ENCODE assay signal across 24 cellular contexts in the genomic region with DNA sequence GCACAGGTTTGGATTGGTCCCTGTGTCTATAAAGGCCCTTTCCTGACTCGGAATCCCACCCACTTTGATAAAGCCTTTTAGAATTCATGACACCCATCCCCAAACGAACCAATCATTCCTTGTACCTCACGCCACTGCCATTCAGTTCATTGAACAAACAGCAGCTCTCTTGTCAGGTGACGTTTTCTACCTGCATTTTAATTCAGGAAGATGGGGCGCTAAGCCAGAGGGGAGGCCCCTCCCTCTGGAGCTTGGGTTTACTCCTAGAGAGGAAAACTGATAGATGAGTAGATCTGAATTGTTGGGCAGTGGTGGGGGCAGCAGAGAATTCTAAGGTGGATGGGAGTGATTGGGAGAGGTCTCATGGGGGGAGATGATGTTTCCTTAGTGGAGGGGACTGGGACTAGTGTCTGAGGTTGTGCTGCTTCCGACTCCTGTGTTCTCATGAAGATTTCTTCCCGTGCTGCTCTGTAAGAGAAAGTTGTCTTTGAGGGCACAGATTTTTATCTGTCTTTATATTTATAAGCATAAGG. TPM values are rescaled to one million over a fixed set of nuclear protein-coding genes. Genes with fewer than 3 reads are reported as not detected.
A peak's percentile ranks its signal among the peaks of the same experiment; 100 is the strongest.
DNase-seq lines count a peak whose midpoint lies in the region; ATAC-seq and TF ChIP-seq lines count a peak whose summit lies in the region.
"Had no signal": no experiment of that assay in that cellular context is flagged by ENCODE, and none has a peak within 500 bp of the region (broad histone marks: within the 10 kb centered on the region; RNA-seq: fewer than 3 reads in every experiment).

No MANE protein-coding gene starts in this region.

- H3K4me3 ChIP-seq in CD4-positive, CD25-positive, alpha-beta regulatory T cell (ENCODE audit: low read depth, low read length) = no peak overlapping the region
- H3K4me3 ChIP-seq in NB4 (ENCODE audit: low read depth, low read length) (no peak overlapping the region), endodermal cell (ENCODE audit: low read length) (no peak overlapping the region)
- H3K4me3 ChIP-seq: body of pancreas, esophagus squamous epithelium, gastrocnemius medialis, mucosa of descending colon, neural progenitor cell had no signal

- H3K4me3 Mint-ChIP-seq in T-helper 2 cell treated with Interferon-gamma antibody and Interleukin-4, amounts not matched to agents 5 μg/mL and 100 μg/mL, for 36 hours = no peak overlapping the region
- no peak overlapping the region for H3K4me3 Mint-ChIP-seq in CD4-positive, CD25-positive, alpha-beta regulatory T cell
- H3K4me3 Mint-ChIP-seq in endodermal cell = no peak overlapping the region
- H3K4me3 Mint-ChIP-seq: neural progenitor cell had no signal

- H3K9ac ChIP-seq in endodermal cell (ENCODE audit: extremely low read depth, low read length, poor library complexity, severe bottlenecking) = no peak overlapping the region
- H3K9ac ChIP-seq: KMS-11, neural progenitor cell had no signal

- H3K27ac Mint-ChIP-seq in T-helper 2 cell treated with Interferon-gamma antibody and Interleukin-4, amounts not matched to agents 5 μg/mL and 100 μg/mL, for 36 hours = peak overlapping the region; percentile 37
- peak overlapping the region; percentile 31 to 86 (median 74) for H3K27ac Mint-ChIP-seq in CD4-positive, CD25-positive, alpha-beta regulatory T cell
- H3K27ac Mint-ChIP-seq in endodermal cell = peak overlapping the region; percentile 16
- H3K27ac Mint-ChIP-seq: neural progenitor cell, progenitor cell of endocrine pancreas had no signal

- H3K27ac ChIP-seq in CD4-positive, CD25-positive, alpha-beta regulatory T cell (ENCODE audit: insufficient read depth, low read length, poor library complexity, severe bottlenecking) = no peak overlapping the region
- H3K27ac ChIP-seq in endodermal cell (ENCODE audit: low read depth, low read length) = no peak overlapping the region
- H3K27ac ChIP-seq: body of pancreas, esophagus squamous epithelium, gastrocnemius medialis, KMS-11, neural progenitor cell had no signal

- no peaks in the 10 kb centered on the region for H3K9me3 Mint-ChIP-seq in T-helper 2 cell treated with Interferon-gamma antibody and Interleukin-4, amounts not matched to agents 5 μg/mL and 100 μg/mL, for 36 hours
- H3K9me3 Mint-ChIP-seq in CD4-positive, CD25-positive, alpha-beta regulatory T cell = no peaks in the 10 kb centered on the region
- no peaks in the 10 kb centered on the region for H3K9me3 Mint-ChIP-seq in endodermal cell
- H3K9me3 Mint-ChIP-seq: neural progenitor cell had no signal

- no peaks in the 10 kb centered on the region for H3K27me3 Mint-ChIP-seq in T-helper 2 cell treated with Interferon-gamma antibody and Interleukin-4, amounts not matched to agents 5 μg/mL and 100 μg/mL, for 36 hours (ENCODE audit: low read depth)
- H3K27me3 Mint-ChIP-seq in CD4-positive, CD25-positive, alpha-beta regulatory T cell = no peaks in the 10 kb centered on the region
- no peaks in the 10 kb centered on the region for H3K27me3 Mint-ChIP-seq in endodermal cell (ENCODE audit: insufficient read depth)
- H3K27me3 Mint-ChIP-seq: progenitor cell of endocrine pancreas had no signal

- no peaks in the 10 kb centered on the region for H3K4me1 ChIP-seq in CD4-positive, CD25-positive, alpha-beta regulatory T cell (ENCODE audit: control insufficient read depth, insufficient read depth, low read length, poor library complexity, severe bottlenecking)
- H3K4me1 ChIP-seq in endodermal cell (ENCODE audit: control insufficient read depth, insufficient read depth, low read length) = no peaks in the 10 kb centered on the region
- H3K4me1 ChIP-seq: body of pancreas, gastrocnemius medialis, neural progenitor cell had no signal

- no peak for ATAC-seq in CD4-positive, CD25-positive, alpha-beta regulatory T cell (ENCODE audit: low read depth in 2 of 2)
- ATAC-seq in GM21786 (IDR thresholded peaks at IDR 0.05; ENCODE audit: unreplicated experiment) = no peak
- ATAC-seq: body of pancreas, gastrocnemius medialis, HCT116, mucosa of descending colon had no signal

- no peak for DNase-seq in T-helper 2 cell treated with Interferon-gamma antibody and Interleukin-4, amounts not matched to agents 5 μg/mL and 100 μg/mL, for 36 hours (ENCODE audit: low spot score)
- no peak for DNase-seq in T-helper 2 cell
- DNase-seq in CD4-positive, CD25-positive, alpha-beta regulatory T cell = no peak
- no peak for DNase-seq in NB4 (ENCODE audit: low read depth)
- no peak for DNase-seq in endodermal cell
- no peak for DNase-seq in stimulated activated CD8-positive, alpha-beta memory T cell treated with anti-CD3 and anti-CD28 coated beads, Interleukin-4, amount 100 ng/mL, for 48 hours
- DNase-seq in COLO829 (ENCODE audit: low spot score) = no peak
- DNase-seq: activated CD8-positive, alpha-beta memory T cell treated with anti-CD3 and anti-CD28 coated beads for 24 hours; BE2C; body of pancreas; effector memory CD4-positive, alpha-beta T cell; esophagus squamous epithelium; gastrocnemius medialis; hypothalamus; NCI-H1048; NCI-H2029 treated with DMSO at 0.1 percent for 48 hours had no signal

- 94 to 100% methylated on average over 4 to 7 of the region's 7 CpGs for WGBS in endodermal cell (ENCODE audit: insufficient coverage in 1 of 2, insufficient read length in 1 of 2), 2 experiments

- TF ChIP-seq POLR2A in NB4 (IDR thresholded peaks at IDR 0.05; ENCODE audit: extremely low read depth, insufficient read length) = peak; percentile 5

- TF ChIP-seq CTCF in NB4 (IDR thresholded peaks at IDR 0.05; ENCODE audit: low read depth, low read length) (no peak), endodermal cell (conservative IDR thresholded peaks at IDR 0.05) (no peak)

- no peaks in the 10 kb centered on the region for H3K36me3 ChIP-seq in CD4-positive, CD25-positive, alpha-beta regulatory T cell (ENCODE audit: control insufficient read depth, insufficient read depth, low read length)
- H3K36me3 ChIP-seq in endodermal cell (ENCODE audit: control insufficient read depth, insufficient read depth, low read length) = peaks cover 61% of the 10 kb centered on the region
- H3K36me3 ChIP-seq: gastrocnemius medialis had no signal

- H3K9me3 ChIP-seq in CD4-positive, CD25-positive, alpha-beta regulatory T cell (ENCODE audit: control insufficient read depth in 2 of 2, low read length in 2 of 2) = no peaks in the 10 kb centered on the region
- H3K9me3 ChIP-seq in endodermal cell (ENCODE audit: control insufficient read depth, low read length) = no peaks in the 10 kb centered on the region
- H3K9me3 ChIP-seq: BE2C, body of pancreas, esophagus squamous epithelium, gastrocnemius medialis, mucosa of descending colon had no signal

- H3K27me3 ChIP-seq in CD4-positive, CD25-positive, alpha-beta regulatory T cell (ENCODE audit: control insufficient read depth, insufficient read depth, low read length) = no peaks in the 10 kb centered on the region
- H3K27me3 ChIP-seq in endodermal cell (ENCODE audit: control insufficient read depth, insufficient read depth, low read length, poor library complexity, severe bottlenecking) = no peaks in the 10 kb centered on the region
- H3K27me3 ChIP-seq: BE2C, body of pancreas, esophagus squamous epithelium, gastrocnemius medialis, neural progenitor cell had no signal

- peaks cover 40% of the 10 kb centered on the region for H3K4me1 Mint-ChIP-seq in T-helper 2 cell treated with Interferon-gamma antibody and Interleukin-4, amounts not matched to agents 5 μg/mL and 100 μg/mL, for 36 hours (ENCODE audit: low read depth)
- H3K4me1 Mint-ChIP-seq in CD4-positive, CD25-positive, alpha-beta regulatory T cell = peaks cover 7 to 29% (median 20%) of the 10 kb centered on the region in 4 donors
- peaks cover 35% of the 10 kb centered on the region for H3K4me1 Mint-ChIP-seq in endodermal cell

- H3K36me3 Mint-ChIP-seq in T-helper 2 cell treated with Interferon-gamma antibody and Interleukin-4, amounts not matched to agents 5 μg/mL and 100 μg/mL, for 36 hours (ENCODE audit: low read depth) = peaks cover 68% of the 10 kb centered on the region
- no peaks in the 10 kb centered on the region for H3K36me3 Mint-ChIP-seq in CD4-positive, CD25-positive, alpha-beta regulatory T cell
- H3K36me3 Mint-ChIP-seq in endodermal cell (ENCODE audit: low read depth) = peaks cover 39% of the 10 kb centered on the region

RNA-seq across cellular contexts. Expression of gene RRM2, which starts 9.6 kb away (rescaled TPM):
- 7.9 TPM for total RNA-seq in CD4-positive, CD25-positive, alpha-beta regulatory T cell
- 10 to 100 TPM in 2 of 4 donors, 1 to 10 TPM in 2; 7.9 to 25.8 (median 16.7) TPM for polyA plus RNA-seq in CD4-positive, CD25-positive, alpha-beta regulatory T cell
- total RNA-seq in endodermal cell = 100 to 1,000 TPM; 142 to 157 TPM
- 152 TPM for polyA plus RNA-seq in endodermal cell (2013, experiment 1 of 2)
- 130 TPM for polyA plus RNA-seq in endodermal cell (2013, experiment 2 of 2)
- total RNA-seq: body of pancreas had no signal

RNA-seq across cellular contexts. Expression of gene CYS1, which starts 51.9 kb away (rescaled TPM):
- not detected for total RNA-seq in CD4-positive, CD25-positive, alpha-beta regulatory T cell
- not detected for polyA plus RNA-seq in CD4-positive, CD25-positive, alpha-beta regulatory T cell
- total RNA-seq in endodermal cell = under 1 TPM; 0.29 to 0.44 TPM
- polyA plus RNA-seq in endodermal cell (2013, experiment 1 of 2) = 0.14 TPM
- polyA plus RNA-seq in endodermal cell (2013, experiment 2 of 2) = 0.50 TPM
- total RNA-seq: A673, HT-29 had no signal

Comparison
In these comparisons a context has a peak if more than half of its experiments do, and no peak if none do; other contexts are left out.
1. H3K27ac Mint-ChIP-seq: peak in every context shown above with its lines; median percentile 74 in CD4-positive, CD25-positive, alpha-beta regulatory T cell; 37 in T-helper 2 cell treated with Interferon-gamma antibody and Interleukin-4, amounts not matched to agents 5 μg/mL and 100 μg/mL, for 36 hours; 16 in endodermal cell.
2. RNA of gene RRM2, which starts 9.6 kb away (total RNA-seq): 142 to 157 TPM in endodermal cell; 7.9 TPM in CD4-positive, CD25-positive, alpha-beta regulatory T cell (single experiment); every median in the first group is over 10 times any median in the second.